8 cellular contexts compared by ENCODE assay signal in genomic region chr2:43228341-43228751, GRCh38. TPM values are rescaled to one million over a fixed set of nuclear protein-coding genes. Genes with fewer than 3 reads are reported as not detected.
DNase-seq lines count a peak whose midpoint lies in the region; ATAC-seq and TF ChIP-seq lines count a peak whose summit lies in the region.

No MANE protein-coding gene starts in this region.

- H4K20me1 ChIP-seq in DOHH2 (ENCODE audit: control insufficient read depth, insufficient read depth, low read depth, low read length) = peaks cover 7% of the 10 kb centered on the region; the same call in 1 of the 2 replicates

- H3K27ac Mint-ChIP-seq in progenitor cell of endocrine pancreas = peak overlapping the region; percentile 94

- TF ChIP-seq CTCF in DOHH2 (IDR thresholded peaks at IDR 0.05; ENCODE audit: low read depth, low read length, poor library complexity, severe bottlenecking) = no peak
- no peak for TF ChIP-seq CTCF in epithelial cell of proximal tubule (conservative IDR thresholded peaks at IDR 0.05; ENCODE audit: low read depth, low read length)
- no peak for TF ChIP-seq CTCF in progenitor cell of endocrine pancreas (IDR thresholded peaks at IDR 0.05; ENCODE audit: unreplicated experiment)

- H3K9me3 Mint-ChIP-seq in progenitor cell of endocrine pancreas (ENCODE audit: low read depth) = no peaks in the 10 kb centered on the region

- H3K27me3 Mint-ChIP-seq in progenitor cell of endocrine pancreas = no peaks in the 10 kb centered on the region

- peak overlapping the region; percentile 87 for H3K4me2 ChIP-seq in DOHH2 (ENCODE audit: low read length)

- peak overlapping the region; percentile 77 for H3K4me3 Mint-ChIP-seq in progenitor cell of endocrine pancreas (ENCODE audit: low read depth)

- peaks cover 16% of the 10 kb centered on the region for H3K4me1 Mint-ChIP-seq in progenitor cell of endocrine pancreas (ENCODE audit: low read depth)

- H3K27me3 ChIP-seq in DOHH2 (ENCODE audit: control insufficient read depth, low read length) = no peaks in the 10 kb centered on the region

- peaks cover 51% of the 10 kb centered on the region for H3K79me2 ChIP-seq in DOHH2 (ENCODE audit: control insufficient read depth, low read length)

- H3K4me1 ChIP-seq in DOHH2 (ENCODE audit: control insufficient read depth, low read length) = peaks cover 57% of the 10 kb centered on the region

- ATAC-seq in GM21825 (IDR thresholded peaks at IDR 0.05; ENCODE audit: unreplicated experiment) (no peak), HG03159 (IDR thresholded peaks at IDR 0.05; ENCODE audit: unreplicated experiment) (no peak)

- peaks cover 38% of the 10 kb centered on the region for H3F3A ChIP-seq in DOHH2 (ENCODE audit: control insufficient read depth, insufficient read depth)

- peak; percentile 55 for DNase-seq in RPMI8226
- no peak for DNase-seq in epithelial cell of proximal tubule (ENCODE audit: low read depth)
- DNase-seq in progenitor cell of endocrine pancreas (ENCODE audit: low spot score, unreplicated experiment) = no peak
- no peak for DNase-seq in NCI-H510A (lab: John Stamatoyannopoulos, UW)
- DNase-seq in D341Med (ENCODE audit: low spot score) = no peak

- peak overlapping the region; percentile 95 for H3K27ac ChIP-seq in DOHH2 (ENCODE audit: low read depth, low read length)

- no peaks in the 10 kb centered on the region for H3K9me2 ChIP-seq in DOHH2 (replicated peaks; ENCODE audit: control insufficient read depth, low read length)

- peaks cover 61% of the 10 kb centered on the region for H3K36me3 ChIP-seq in DOHH2 (ENCODE audit: control insufficient read depth, low read length)

- H3K9me3 ChIP-seq in DOHH2 (ENCODE audit: control insufficient read depth, insufficient read depth, low read length) = no peaks in the 10 kb centered on the region

- H3K36me3 Mint-ChIP-seq in progenitor cell of endocrine pancreas (ENCODE audit: insufficient read depth) = peaks cover 18% of the 10 kb centered on the region

- H3K4me3 ChIP-seq in DOHH2 (ENCODE audit: low read length) = peak overlapping the region; percentile 93
- H3K4me3 ChIP-seq in epithelial cell of proximal tubule (ENCODE audit: low read depth, low read length) = peak overlapping the region; percentile 1

RNA-seq across cellular contexts. Expression of gene ZFP36L2, which starts 1.9 kb away (rescaled TPM):
- total RNA-seq in epithelial cell of proximal tubule = 8.2 and 10.5 TPM in 2 replicates
- 213 and 222 TPM in 2 replicates for total RNA-seq in progenitor cell of endocrine pancreas

Comparison
In these comparisons a context has a peak if more than half of its experiments do, and no peak if none do; other contexts are left out.
1. RNA of gene ZFP36L2, which starts 1.9 kb away (total RNA-seq): 213 to 222 TPM in progenitor cell of endocrine pancreas; 8.2 to 10.5 TPM in epithelial cell of proximal tubule; every median in the first group is over 10 times any median in the second.